ENCODE assay signal across 6 cellular contexts in the genomic region with DNA sequence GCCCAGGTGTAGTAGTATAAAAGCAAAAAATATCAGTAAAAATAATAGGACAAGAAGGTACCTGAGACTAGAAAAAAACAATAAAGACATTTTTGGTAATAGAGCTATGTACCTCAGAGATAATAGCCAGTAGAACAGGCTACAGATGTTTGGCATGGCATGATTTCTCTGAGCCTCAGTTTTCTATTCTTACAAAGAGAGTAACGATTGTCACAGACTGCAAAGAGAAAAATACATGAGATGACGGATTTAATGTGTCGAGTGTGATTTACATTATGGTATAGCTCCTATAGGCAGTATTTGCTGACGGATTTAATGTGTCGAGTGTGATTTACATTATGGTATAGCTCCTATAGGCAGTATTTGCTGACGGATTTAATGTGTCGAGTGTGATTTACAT.
DNase-seq lines count a peak whose midpoint lies in the region; TF ChIP-seq lines count a peak whose summit lies in the region.
"Not testable (repeated sequence)": the region's sequence is repeated elsewhere in the genome, so short reads cannot be mapped to it uniquely, and the experiment has no call there.

No MANE protein-coding gene starts in this region.

- H3K36me3 ChIP-seq in SK-N-MC (ENCODE audit: insufficient read depth, low read length); WERI-Rb-1: not testable (repeated sequence)

- not testable (repeated sequence) for DNase-seq in HEK293T (ENCODE audit: extremely low spot score); SK-N-MC (ENCODE audit: low read depth, low spot score); WERI-Rb-1
- DNase-seq in NCI-H82 (lab: John Stamatoyannopoulos, UW) (peak; percentile 66), NCI-H82 treated with DMSO at 0.1 percent for 48 hours (lab: John Stamatoyannopoulos, UW; ENCODE audit: unreplicated experiment) (peak; percentile 72), myocyte (ENCODE audit: low read depth) (peak; percentile 3)

- POLR2A ChIA-PET in HEK293T (lab: Yijun Ruan, JAX) = not testable (repeated sequence)

- not testable (repeated sequence) for H3K9ac ChIP-seq in SK-N-MC (ENCODE audit: insufficient read length)

- CTCF ChIA-PET in HEK293T (lab: Yijun Ruan, JAX) = not testable (repeated sequence)

- H3K4me3 ChIP-seq in SK-N-MC (peak overlapping the region; percentile 32), WERI-Rb-1 (ENCODE audit: low read depth, low read length) (peak overlapping the region; percentile 28)

- not testable (repeated sequence) for TF ChIP-seq CTCF in WERI-Rb-1 (IDR thresholded peaks at IDR 0.05; ENCODE audit: low read depth, low read length)

- H3K9me3 ChIP-seq in SK-N-MC (ENCODE audit: low read depth, low read length); WERI-Rb-1 (ENCODE audit: severe bottlenecking): not testable (repeated sequence)

- H3K27me3 ChIP-seq in WERI-Rb-1 (ENCODE audit: insufficient read depth, low read depth, severe bottlenecking) = not testable (repeated sequence)

- H3K27ac ChIP-seq in SK-N-MC (peak overlapping the region; percentile 8; the same call in 1 of the 2 replicates), WERI-Rb-1 (peak overlapping the region; percentile 69)

TF ChIP-seq in HEK293T, 16 proteins besides CTCF, POLR2A, EP300 and RAD21:
- TF ChIP-seq, protein P1, sequence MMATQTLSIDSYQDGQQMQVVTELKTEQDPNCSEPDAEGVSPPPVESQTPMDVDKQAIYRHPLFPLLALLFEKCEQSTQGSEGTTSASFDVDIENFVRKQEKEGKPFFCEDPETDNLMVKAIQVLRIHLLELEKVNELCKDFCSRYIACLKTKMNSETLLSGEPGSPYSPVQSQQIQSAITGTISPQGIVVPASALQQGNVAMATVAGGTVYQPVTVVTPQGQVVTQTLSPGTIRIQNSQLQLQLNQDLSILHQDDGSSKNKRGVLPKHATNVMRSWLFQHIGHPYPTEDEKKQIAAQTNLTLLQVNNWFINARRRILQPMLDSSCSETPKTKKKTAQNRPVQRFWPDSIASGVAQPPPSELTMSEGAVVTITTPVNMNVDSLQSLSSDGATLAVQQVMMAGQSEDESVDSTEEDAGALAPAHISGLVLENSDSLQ (IDR thresholded peaks at IDR 0.05) = peak; percentile 51; the same call in 1 of the 2 replicates
